Comparison of ENCODE assay signal across 7 cellular contexts in the genomic region with DNA sequence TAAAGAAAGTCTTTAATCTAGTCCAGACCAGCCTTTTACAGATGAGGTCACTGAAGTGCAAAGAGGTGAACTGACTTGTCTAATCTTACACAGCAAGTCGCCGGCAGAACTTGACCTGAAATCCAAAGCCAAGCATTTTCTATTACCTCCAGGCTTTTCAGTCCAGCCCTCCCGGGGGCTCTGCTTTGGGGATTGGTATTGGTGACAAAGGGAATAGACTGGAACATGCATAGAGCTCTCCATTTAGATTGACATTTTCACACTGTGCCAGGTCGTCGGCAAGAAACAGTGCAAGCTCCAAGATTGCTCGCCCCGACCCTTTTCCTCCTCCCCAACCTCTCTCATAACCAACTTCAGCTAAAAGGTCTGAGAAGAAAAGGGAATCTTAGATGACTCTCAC.
"Had no signal": no experiment of that assay in that cellular context is flagged by ENCODE, and none has a peak within 500 bp of the region (broad histone marks: within the 10 kb centered on the region; RNA-seq: fewer than 3 reads in every experiment).

No MANE protein-coding gene starts in this region.

- H3K4me2 ChIP-seq: KMS-11 had no signal

- FAIRE-seq: HTR-8/SVneo had no signal

- H3K27ac Mint-ChIP-seq: IgD-negative memory B cell had no signal

- DNase-seq: IMR-90, KBM-7, KG1 had no signal

- H3K36me3 Mint-ChIP-seq: IgD-negative memory B cell had no signal

- H3K9ac ChIP-seq: KMS-11 had no signal

- H3K4me3 Mint-ChIP-seq: IgD-negative memory B cell had no signal

- H3K27ac ChIP-seq: HL-60, KMS-11 had no signal
